8 cellular contexts compared by ENCODE assay signal in genomic region chr2:164913640-164914346, GRCh38. TPM values are rescaled to one million over a fixed set of nuclear protein-coding genes. Genes with fewer than 3 reads are reported as not detected.
DNase-seq lines count a peak whose midpoint lies in the region; ATAC-seq and TF ChIP-seq lines count a peak whose summit lies in the region.

No MANE protein-coding gene starts in this region.

- no peak overlapping the region for H3K27ac Mint-ChIP-seq in glutamatergic neuron (ENCODE audit: unreplicated experiment)

- peaks cover 9% of the 10 kb centered on the region for H3K4me1 Mint-ChIP-seq in glutamatergic neuron (ENCODE audit: low read depth, unreplicated experiment)

- H3K36me3 ChIP-seq in smooth muscle cell (ENCODE audit: low read depth) = no peaks in the 10 kb centered on the region
- no peaks in the 10 kb centered on the region for H3K36me3 ChIP-seq in vagina

- H3K27me3 ChIP-seq in smooth muscle cell (ENCODE audit: low read depth) (no peaks in the 10 kb centered on the region), vagina (no peaks in the 10 kb centered on the region)

- no peaks in the 10 kb centered on the region for H4K20me1 ChIP-seq in smooth muscle cell (ENCODE audit: low read depth)

- H3K9ac ChIP-seq in smooth muscle cell (ENCODE audit: low read depth) = no peak overlapping the region

- H2AFZ ChIP-seq in smooth muscle cell (ENCODE audit: low read depth) = peak overlapping the region; percentile 62

- no peaks in the 10 kb centered on the region for H3K79me2 ChIP-seq in smooth muscle cell (ENCODE audit: low read depth)

- H3K4me3 Mint-ChIP-seq in glutamatergic neuron (ENCODE audit: unreplicated experiment) = no peak overlapping the region

- H3K9me3 ChIP-seq in smooth muscle cell (replicated peaks; ENCODE audit: low read depth) (no peaks in the 10 kb centered on the region), vagina (no peaks in the 10 kb centered on the region)

- no peak for ATAC-seq in GM18517 (IDR thresholded peaks at IDR 0.05; ENCODE audit: unreplicated experiment)

- H3F3A ChIP-seq in smooth muscle cell (ENCODE audit: low read depth) = no peaks in the 10 kb centered on the region

- H3K27ac ChIP-seq in smooth muscle cell (ENCODE audit: low read depth) (peak overlapping the region; percentile 70), vagina (no peak overlapping the region)

- H3K4me3 ChIP-seq in smooth muscle cell (no peak overlapping the region), vagina (no peak overlapping the region)

- no peaks in the 10 kb centered on the region for H3K9me3 Mint-ChIP-seq in glutamatergic neuron (ENCODE audit: unreplicated experiment)

- TF ChIP-seq CTCF in glutamatergic neuron (IDR thresholded peaks at IDR 0.05; ENCODE audit: partially characterized antibody, unreplicated experiment) (peak; percentile 16), smooth muscle cell (IDR thresholded peaks at IDR 0.05; ENCODE audit: borderline replicate concordance, insufficient read depth, poor library complexity, severe bottlenecking) (peak; percentile 25), vagina (IDR thresholded peaks at IDR 0.05) (no peak)

- TF ChIP-seq POLR2A in vagina (IDR thresholded peaks at IDR 0.05) = no peak

- intact Hi-C loops in vagina (cut with DNase I) = no loop called here

- H3K27me3 Mint-ChIP-seq in glutamatergic neuron (ENCODE audit: unreplicated experiment) = no peaks in the 10 kb centered on the region

- H3K4me1 ChIP-seq in smooth muscle cell (ENCODE audit: low read depth) = peaks cover 10% of the 10 kb centered on the region
- no peaks in the 10 kb centered on the region for H3K4me1 ChIP-seq in vagina

- DNase-seq in H4 (ENCODE audit: low spot score) (peak; percentile 27), RKO (ENCODE audit: low spot score) (peak; percentile 45), glutamatergic neuron (no peak), smooth muscle cell (lab: John Stamatoyannopoulos, UW; ENCODE audit: unreplicated experiment) (no peak), vagina (ENCODE audit: extremely low spot score in 2 of 2) (no peak)
- DNase-seq in stimulated activated naive CD4-positive, alpha-beta T cell treated with Interleukin-2 at 50 U/mL for 16 hours (lab: John Stamatoyannopoulos, UW) = no peak
- DNase-seq in stimulated activated CD4-positive, alpha-beta T cell treated with anti-CD3 and anti-CD28 coated beads, Interleukin-12 subunit alpha, Interleukin-12 subunit beta, amount 100 ng/mL, for 4 hours = no peak

- H3K4me2 ChIP-seq in smooth muscle cell = peak overlapping the region; percentile 41

- no peaks in the 10 kb centered on the region for H3K36me3 Mint-ChIP-seq in glutamatergic neuron (ENCODE audit: unreplicated experiment)

RNA-seq across cellular contexts. Expression of gene SLC38A11, which starts 41.5 kb away (rescaled TPM):
- total RNA-seq in H4 (2014; rRNA removed; shearing (Covaris generic)) = not detected in 2 replicates
- not detected for total RNA-seq in glutamatergic neuron (ENCODE audit: unreplicated experiment)
- not detected in 2 replicates for total RNA-seq in smooth muscle cell
- not detected in 2 replicates for polyA plus RNA-seq in smooth muscle cell
- 2.2 TPM for total RNA-seq in vagina

Comparison
In these comparisons a context has a peak if more than half of its experiments do, and no peak if none do; other contexts are left out.
1. DNase-seq: peak in H4 (single experiment) and RKO (single experiment); none in glutamatergic neuron (single experiment), smooth muscle cell (single experiment), stimulated activated naive CD4-positive, alpha-beta T cell treated with Interleukin-2 at 50 U/mL for 16 hours (single experiment), vagina (0 of 2) and stimulated activated CD4-positive, alpha-beta T cell treated with anti-CD3 and anti-CD28 coated beads, Interleukin-12 subunit alpha, Interleukin-12 subunit beta, amount 100 ng/mL, for 4 hours (single experiment).
2. CTCF ChIP-seq: peak in glutamatergic neuron (single experiment) and smooth muscle cell (single experiment); none in vagina (0 of 3).